ENCODE assay signal across 13 cellular contexts in genomic region chr15:88909956-88910831, GRCh38. TPM values are rescaled to one million over a fixed set of nuclear protein-coding genes. Genes with fewer than 3 reads are reported as not detected.
A peak's percentile ranks its signal among the peaks of the same experiment; 100 is the strongest.
DNase-seq lines count a peak whose midpoint lies in the region; ATAC-seq and TF ChIP-seq lines count a peak whose summit lies in the region.
"Had no signal": no experiment of that assay in that cellular context is flagged by ENCODE, and none has a peak within 500 bp of the region (broad histone marks: within the 10 kb centered on the region; RNA-seq: fewer than 3 reads in every experiment).

No MANE protein-coding gene starts in this region.

- no peak for DNase-seq in AG09309 (ENCODE audit: low read depth)
- peak; percentile 86 for DNase-seq in fibroblast of gingiva (ENCODE audit: low read depth)
- DNase-seq in naive thymus-derived CD8-positive, alpha-beta T cell = no peak
- DNase-seq in activated gamma-delta T cell treated with Interleukin-2 at 50 U/mL for 16 hours = no peak
- DNase-seq in colonic mucosa = no peak
- DNase-seq in stimulated activated naive B cell treated with anti-CD40 and anti-IgM and Interleukin-4, amounts not matched to agents 10 μg/mL and 1 μg/mL and 100 μg/mL, for 72 hours = no peak
- DNase-seq: caudate nucleus had no signal

- POLR2A ChIA-PET in HEK293 (lab: Yijun Ruan, JAX) = no interaction called here
- POLR2A ChIA-PET in naive thymus-derived CD8-positive, alpha-beta T cell (lab: Charles Lee) = interaction anchor here (0.6 kb wide), 1 partner anchor 10 kb away, joined by 6 read pairs; no protein-coding TSS in a partner anchor

- H3K36me3 ChIP-seq in HEK293 (ENCODE audit: control insufficient read depth in 2 of 2, insufficient read depth in 1 of 2, low read length in 2 of 2) (peaks cover 3 to 60% of the 10 kb centered on the region in 2 experiments; a peak in 1 of 3 replicates), colonic mucosa (no peaks in the 10 kb centered on the region)

- ATAC-seq in naive thymus-derived CD8-positive, alpha-beta T cell = no peak
- ATAC-seq in stimulated activated naive B cell treated with anti-CD40 and anti-IgM and Interleukin-4, amounts not matched to agents 10 μg/mL and 1 μg/mL and 100 μg/mL, for 72 hours (replicated peaks) = no peak
- ATAC-seq in HG03565 (IDR thresholded peaks at IDR 0.05; ENCODE audit: unreplicated experiment) = no peak
- ATAC-seq: sciatic nerve had no signal

- CTCF ChIA-PET in HEK293 (lab: Yijun Ruan, JAX) = interaction anchor here (0.5 to 1.1 kb wide), 4 partner anchors 66 to 446 kb away, joined by 3 to 4 read pairs (median 4); no protein-coding TSS in a partner anchor

- peak overlapping the region; percentile 75 to 92 (median 88) for H3K27ac Mint-ChIP-seq in naive thymus-derived CD8-positive, alpha-beta T cell
- H3K27ac Mint-ChIP-seq in stimulated activated naive B cell treated with anti-CD40 and anti-IgM and Interleukin-4, amounts not matched to agents 10 μg/mL and 1 μg/mL and 100 μg/mL, for 72 hours = no peak overlapping the region
- H3K27ac Mint-ChIP-seq: mesothelial cell of epicardium had no signal

- H3K36me3 Mint-ChIP-seq in naive thymus-derived CD8-positive, alpha-beta T cell = peaks cover 0 to 7% (median 1%) of the 10 kb centered on the region in 3 donors
- H3K36me3 Mint-ChIP-seq in stimulated activated naive B cell treated with anti-CD40 and anti-IgM and Interleukin-4, amounts not matched to agents 10 μg/mL and 1 μg/mL and 100 μg/mL, for 72 hours = no peaks in the 10 kb centered on the region

- H3K9me3 ChIP-seq in HEK293 (ENCODE audit: control insufficient read depth, insufficient read depth, low read depth, low read length) (no peaks in the 10 kb centered on the region), colonic mucosa (no peaks in the 10 kb centered on the region)

- intact Hi-C loops in colonic mucosa (cut with DNase I) = loop anchor here (5.0 kb wide), 1 partner anchor 267 kb away; no protein-coding TSS in a partner anchor

- H3K4me3 ChIP-seq in AG09309 (ENCODE audit: control insufficient read depth, low read depth, low read length) (peak overlapping the region; percentile 65), HEK293 (ENCODE audit: low read depth, low read length) (no peak overlapping the region), colonic mucosa (no peak overlapping the region)

- H3K9ac ChIP-seq in colonic mucosa (ENCODE audit: low read depth in 2 of 2, low read length in 2 of 2) = no peak overlapping the region

- H3K4me1 Mint-ChIP-seq in naive thymus-derived CD8-positive, alpha-beta T cell = peaks cover 24 to 63% (median 45%) of the 10 kb centered on the region in 4 donors
- peaks cover 13 to 27% of the 10 kb centered on the region in 2 donors for H3K4me1 Mint-ChIP-seq in stimulated activated naive B cell treated with anti-CD40 and anti-IgM and Interleukin-4, amounts not matched to agents 10 μg/mL and 1 μg/mL and 100 μg/mL, for 72 hours

- H3K4me3 Mint-ChIP-seq in naive thymus-derived CD8-positive, alpha-beta T cell = peak overlapping the region in 7 of 10 donors; percentile 23 to 100 (median 61)
- H3K4me3 Mint-ChIP-seq in stimulated activated naive B cell treated with anti-CD40 and anti-IgM and Interleukin-4, amounts not matched to agents 10 μg/mL and 1 μg/mL and 100 μg/mL, for 72 hours = no peak overlapping the region

- TF ChIP-seq CTCF in AG09309 (IDR thresholded peaks at IDR 0.05; ENCODE audit: control insufficient read depth, insufficient read depth, low read depth, low read length, missing control alignments) (no peak), HEK293 (tag by site-specific recombination; IDR thresholded peaks at IDR 0.05) (no peak), colonic mucosa (IDR thresholded peaks at IDR 0.05) (no peak)

- H3K27me3 Mint-ChIP-seq in naive thymus-derived CD8-positive, alpha-beta T cell = no peaks in the 10 kb centered on the region
- no peaks in the 10 kb centered on the region for H3K27me3 Mint-ChIP-seq in stimulated activated naive B cell treated with anti-CD40 and anti-IgM and Interleukin-4, amounts not matched to agents 10 μg/mL and 1 μg/mL and 100 μg/mL, for 72 hours

- no peaks in the 10 kb centered on the region for H3K27me3 ChIP-seq in colonic mucosa

- H3K9me3 Mint-ChIP-seq in naive thymus-derived CD8-positive, alpha-beta T cell = no peaks in the 10 kb centered on the region
- no peaks in the 10 kb centered on the region for H3K9me3 Mint-ChIP-seq in stimulated activated naive B cell treated with anti-CD40 and anti-IgM and Interleukin-4, amounts not matched to agents 10 μg/mL and 1 μg/mL and 100 μg/mL, for 72 hours
- H3K9me3 Mint-ChIP-seq: mesothelial cell of epicardium had no signal

- H3K4me1 ChIP-seq in HEK293 (ENCODE audit: control insufficient read depth, insufficient read depth, low read length) = peaks cover 3% of the 10 kb centered on the region
- no peaks in the 10 kb centered on the region for H3K4me1 ChIP-seq in colonic mucosa

- H3K27ac ChIP-seq in HEK293 (ENCODE audit: extremely low read depth, low read depth, low read length) (no peak overlapping the region), colonic mucosa (no peak overlapping the region)
- H3K27ac ChIP-seq: C4-2B, HL-60 had no signal

TF ChIP-seq in HEK293, 187 proteins besides CTCF, POLR2A, EP300 and RAD21:
- peak; percentile 63 for TF ChIP-seq ZFHX2 (tag by site-specific recombination; conservative IDR thresholded peaks at IDR 0.05)
- TF ChIP-seq ZBTB17 (tag by site-specific recombination; IDR thresholded peaks at IDR 0.05) = 0 out of 2 replicates have a peak, but pooled peaks have one; percentile 28
- TF ChIP-seq EGR2 (tag by site-specific recombination; IDR thresholded peaks at IDR 0.05; ENCODE audit: low read depth) = peak; percentile 32; the same call in 1 of the 2 replicates
- no peak for TF ChIP-seq GFI1B (tag by site-specific recombination; IDR thresholded peaks at IDR 0.05)

RNA-seq across cellular contexts. Expression of gene MFGE8, which starts 3.0 kb away (rescaled TPM):
- total RNA-seq in naive thymus-derived CD8-positive, alpha-beta T cell = 100 to 1,000 TPM; 229 to 235 TPM
- 10 to 100 TPM in 1 of 3 donors, 1 to 10 TPM in 2; 3.4 to 11.2 (median 7.4) TPM for polyA plus RNA-seq in naive thymus-derived CD8-positive, alpha-beta T cell
- total RNA-seq in colonic mucosa = 10 to 100 TPM; 31.3 to 38.6 TPM

RNA-seq across cellular contexts. Expression of gene HAPLN3, which starts 14.8 kb away (rescaled TPM):
- total RNA-seq in naive thymus-derived CD8-positive, alpha-beta T cell = 10 to 100 TPM; 90.1 to 91.9 TPM
- polyA plus RNA-seq in naive thymus-derived CD8-positive, alpha-beta T cell = 10 to 100 TPM; 19.2 to 35.1 (median 31.1) TPM
- 1 to 10 TPM; 1.9 to 3.6 TPM for total RNA-seq in colonic mucosa

Comparison
In these comparisons a context has a peak if more than half of its experiments do, and no peak if none do; other contexts are left out.
1. H3K4me3 Mint-ChIP-seq: peak in naive thymus-derived CD8-positive, alpha-beta T cell (7 of 10); none in stimulated activated naive B cell treated with anti-CD40 and anti-IgM and Interleukin-4, amounts not matched to agents 10 μg/mL and 1 μg/mL and 100 μg/mL, for 72 hours (0 of 2).
2. RNA of gene MFGE8, which starts 3.0 kb away (total RNA-seq): 229 to 235 TPM in naive thymus-derived CD8-positive, alpha-beta T cell; 31.3 to 38.6 TPM in colonic mucosa; every median in the first group is over 4 times any median in the second.
3. RNA of gene HAPLN3, which starts 14.8 kb away (total RNA-seq): 90.1 to 91.9 TPM in naive thymus-derived CD8-positive, alpha-beta T cell; 1.9 to 3.6 TPM in colonic mucosa; every median in the first group is over 10 times any median in the second.